Comparison of ENCODE assay signal across 21 cellular contexts in the genomic region with DNA sequence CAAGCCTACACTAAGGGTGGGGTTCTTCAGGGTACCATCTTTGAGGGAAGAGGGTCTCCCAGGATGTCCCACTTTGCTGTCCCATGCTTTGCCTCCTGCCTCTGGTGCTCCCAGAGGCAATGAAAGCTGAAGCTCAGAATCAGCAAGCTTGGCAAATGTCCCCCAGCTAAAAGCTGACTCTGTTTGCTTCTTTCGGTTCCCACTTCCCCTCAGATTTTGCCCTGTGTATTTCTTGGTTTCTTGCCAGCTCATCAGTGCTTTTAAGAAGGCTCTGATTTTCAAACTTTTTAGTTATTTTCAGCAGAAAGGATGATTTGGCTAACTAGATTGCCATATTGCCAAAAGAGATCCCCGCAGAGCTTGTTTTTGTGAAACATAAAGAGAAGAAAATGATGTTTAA. TPM values are rescaled to one million over a fixed set of nuclear protein-coding genes. Genes with fewer than 3 reads are reported as not detected.
DNase-seq lines count a peak whose midpoint lies in the region; ATAC-seq, FAIRE-seq and TF ChIP-seq lines count a peak whose summit lies in the region.
"Had no signal": no experiment of that assay in that cellular context is flagged by ENCODE, and none has a peak within 500 bp of the region (broad histone marks: within the 10 kb centered on the region; RNA-seq: fewer than 3 reads in every experiment).

No MANE protein-coding gene starts in this region.

- DNase-seq in GM12864 (ENCODE audit: low read depth) (peak; percentile 15), GM12878 (ENCODE audit: low read depth, low spot score) (peak; percentile 4), RCC 7860 (ENCODE audit: low spot score) (no peak), ovary (no peak), NCI-H345 (lab: John Stamatoyannopoulos, UW) (no peak)
- DNase-seq: CD4-positive, alpha-beta memory T cell; DND-41; GF-D8; NCI-H187 treated with DMSO at 0.1 percent for 48 hours; NCI-H2171 treated with DMSO at 0.1 percent for 48 hours; NCI-H524; NK-92 treated with Interleukin-12 subunit alpha and Interleukin-12 subunit beta, amount 100 ng/mL, for 24 hours; SHP77 had no signal

- H3K27me3 ChIP-seq in HUES48 (ENCODE audit: control insufficient read depth, insufficient read depth, low read length) (no peaks in the 10 kb centered on the region), GM12878 (replicated peaks in 1 of 2; ENCODE audit: control insufficient read depth in 2 of 2, insufficient read depth in 2 of 2, low read length in 1 of 2) (no peaks in the 10 kb centered on the region), parathyroid adenoma (ENCODE audit: control insufficient read depth, insufficient read depth, low read length) (no peaks in the 10 kb centered on the region), ovary (no peaks in the 10 kb centered on the region)

- TF ChIP-seq RAD21 in GM12878 (IDR thresholded peaks at IDR 0.05; ENCODE audit: insufficient read depth, low read depth, low read length): no peak

- H3K4me2 ChIP-seq in GM12878 (ENCODE audit: control insufficient read depth, insufficient read depth): no peak overlapping the region
- H3K4me2 ChIP-seq in parathyroid adenoma (ENCODE audit: low read length): peak overlapping the region; percentile 37

- TF ChIP-seq EP300 in GM12878 (IDR thresholded peaks at IDR 0.05; ENCODE audit: borderline replicate concordance in 1 of 2, control insufficient read depth in 1 of 2, low read depth in 2 of 2, low read length in 2 of 2) (no peak), ovary (IDR thresholded peaks at IDR 0.05) (no peak)

- H3K9ac ChIP-seq in HUES48 (ENCODE audit: low read depth, low read length) (no peak overlapping the region), GM12878 (ENCODE audit: control insufficient read depth, insufficient read depth, low read length) (no peak overlapping the region), parathyroid adenoma (no peak overlapping the region)

- H3K36me3 ChIP-seq in HUES48 (ENCODE audit: control insufficient read depth, insufficient read depth, low read length) (no peaks in the 10 kb centered on the region), GM12878 (ENCODE audit: control insufficient read depth in 2 of 2, insufficient read depth in 2 of 2, low read length in 1 of 2) (no peaks in the 10 kb centered on the region), parathyroid adenoma (ENCODE audit: control insufficient read depth, insufficient read depth, low read length) (no peaks in the 10 kb centered on the region), ovary (no peaks in the 10 kb centered on the region)
- H3K36me3 ChIP-seq: HAP-1 had no signal

- CTCF ChIA-PET in GM12878 (lab: Yijun Ruan, JAX): no interaction called here

- SMC1A ChIA-PET in GM12878 (lab: Charles Lee; ENCODE audit: uncharacterized antibody, unreplicated experiment): interaction anchor here (0.7 kb wide), 1 partner anchor 223 kb away, joined by 3 read pairs; no protein-coding TSS in a partner anchor

- BruUV-seq in GM12878 (replicated peaks; lab: Mats Ljungman, UMichigan): no TSS peak

- intact Hi-C loops in GM12878 (cut with micrococcal nuclease; ENCODE audit: unreplicated experiment) (no loop called here), ovary (cut with DNase I) (no loop called here)

- H3K27ac ChIP-seq in HUES48 (ENCODE audit: low read depth, low read length) (peak overlapping the region; percentile 4), GM12878 (ENCODE audit: control insufficient read depth, insufficient read depth) (no peak overlapping the region), parathyroid adenoma (no peak overlapping the region), ovary (no peak overlapping the region)
- H3K27ac ChIP-seq: HL-60 had no signal

- POLR2A ChIA-PET in GM12878 (lab: Charles Lee): no interaction called here

- H3K4me3 ChIP-seq in GM12864 (ENCODE audit: low read depth, low read length) (no peak overlapping the region), HUES48 (ENCODE audit: low read depth, low read length) (no peak overlapping the region), GM12878 (no peak overlapping the region), parathyroid adenoma (ENCODE audit: low read depth, low read length) (no peak overlapping the region), ovary (no peak overlapping the region)
- H3K4me3 ChIP-seq: HAP-1, K562 had no signal

- RAD21 ChIA-PET in GM12878 (lab: Charles Lee; ENCODE audit: unreplicated experiment): no interaction called here

- TF ChIP-seq CTCF in GM12864 (IDR thresholded peaks at IDR 0.05; ENCODE audit: low read depth, low read length, missing control alignments) (no peak), GM12878 (IDR thresholded peaks at IDR 0.05 in 2 of 3, conservative IDR thresholded peaks at IDR 0.05 in 1 of 3; ENCODE audit: control insufficient read depth in 2 of 3, extremely low read depth in 1 of 3, insufficient read depth in 1 of 3, low read depth in 3 of 3, low read length in 3 of 3) (no peak), parathyroid adenoma (IDR thresholded peaks at IDR 0.05) (no peak), ovary (IDR thresholded peaks at IDR 0.05) (no peak)

- H3K79me2 ChIP-seq in GM12878 (ENCODE audit: control insufficient read depth, insufficient read depth, low read length) (no peaks in the 10 kb centered on the region), parathyroid adenoma (no peaks in the 10 kb centered on the region)

- no peak for FAIRE-seq in GM12878 (lab: Jason Lieb, UNC)
- FAIRE-seq in RCC 7860 (lab: Jason Lieb, UNC): no peak
- FAIRE-seq: K562 had no signal

- H3K4me1 ChIP-seq in HUES48 (ENCODE audit: control insufficient read depth, insufficient read depth, low read length) (peaks cover 21% of the 10 kb centered on the region), GM12878 (ENCODE audit: control insufficient read depth, insufficient read depth, low read length) (peaks cover 4% of the 10 kb centered on the region; the same call in 1 of the 2 replicates), parathyroid adenoma (peaks cover 4% of the 10 kb centered on the region), ovary (ENCODE audit: insufficient read depth) (no peaks in the 10 kb centered on the region)
- H3K4me1 ChIP-seq: HAP-1 had no signal

- WGBS in GM12878 (ENCODE audit: insufficient coverage, insufficient replicate concordance, low lambda C conversion rate, missing lambda C conversion rate): 53% methylated on average over 2 of the region's 2 CpGs
- 63 to 75% (median 65%) methylated on average over 2 of the region's 2 CpGs for WGBS in ovary, 3 donors

- TF ChIP-seq POLR2A in GM12878 (IDR thresholded peaks at IDR 0.05; ENCODE audit: low read depth, low read length): no peak
- TF ChIP-seq POLR2A in ovary (IDR thresholded peaks at IDR 0.05): no peak

- H3K9me3 ChIP-seq in HUES48 (ENCODE audit: control insufficient read depth, insufficient read depth, low read length) (no peaks in the 10 kb centered on the region), GM12878 (replicated peaks; ENCODE audit: control insufficient read depth, insufficient read depth, low read length) (no peaks in the 10 kb centered on the region), parathyroid adenoma (ENCODE audit: control insufficient read depth, low read length) (no peaks in the 10 kb centered on the region), ovary (no peaks in the 10 kb centered on the region)
- H3K9me3 ChIP-seq: HAP-1 had no signal

- H4K20me1 ChIP-seq in GM12878 (ENCODE audit: control insufficient read depth, insufficient read depth): no peaks in the 10 kb centered on the region

- ATAC-seq in GM12878 (peak; percentile 34; the same call in 1 of the 3 replicates), HG03039 (IDR thresholded peaks at IDR 0.05; ENCODE audit: unreplicated experiment) (no peak)
- ATAC-seq: K562, Panc1, SK-N-SH treated with all-trans-retinoic acid at 6 μM for 48 hours had no signal

- no peak overlapping the region for H2AFZ ChIP-seq in GM12878 (ENCODE audit: control insufficient read depth, low read depth, low read length)
- H2AFZ ChIP-seq in parathyroid adenoma: peak overlapping the region; percentile 7

- in situ Hi-C loops in GM12878 (cut with MboI): no loop called here

TF ChIP-seq in GM12878, 131 proteins besides CTCF, POLR2A, EP300 and RAD21:
- TF ChIP-seq YY1 (IDR thresholded peaks at IDR 0.05; ENCODE audit: low read depth, low read length) (no peak), SPI1 (IDR thresholded peaks at IDR 0.05; ENCODE audit: borderline replicate concordance, insufficient read depth, low read depth, low read length) (peak; percentile 86), SUPT20H (IDR thresholded peaks at IDR 0.05; ENCODE audit: borderline replicate concordance, control insufficient read depth, low read depth, low read length) (no peak), USF2 (IDR thresholded peaks at IDR 0.05; ENCODE audit: borderline replicate concordance, low read depth, low read length) (no peak), NR2C2 (IDR thresholded peaks at IDR 0.05; ENCODE audit: borderline replicate concordance, control insufficient read depth, insufficient read length, low read depth) (no peak), BCL11A (IDR thresholded peaks at IDR 0.05; ENCODE audit: low read depth, low read length) (no peak), TCF12 (IDR thresholded peaks at IDR 0.05; ENCODE audit: low read depth, low read length) (no peak)
TF ChIP-seq in GM12878: peak in this region for 1.

RNA-seq across cellular contexts. Expression of gene COG2, which starts 33.1 kb away (rescaled TPM):
- total RNA-seq in GM12878 (2013; cell fraction: nucleolus; rRNA removed): 31.7 and 33.3 TPM in 2 replicates
- total RNA-seq in GM12878 (2014; rRNA removed): 29.1 and 37.4 TPM in 2 replicates
- 27.7 and 29.3 TPM in 2 replicates for total RNA-seq in GM12878 (2014; rRNA removed; fragmentation: Illumina TruSeq; extraction: Trizol)
- total RNA-seq in GM12878 (2021): 28.7 and 31.5 TPM in 2 replicates
- polyA plus RNA-seq in GM12878 (2011; ENCODE audit: low read depth): 9.2 TPM
- 20.2 and 21.2 TPM in 2 replicates for polyA plus RNA-seq in GM12878 (2011; rRNA removed)
- 12.0 and 13.4 TPM in 2 replicates for polyA plus RNA-seq in GM12878 (2011; cell fraction: cytosol; rRNA removed)
- polyA plus RNA-seq in GM12878 (2011; cell fraction: nucleus; rRNA removed): 35.3 and 39.3 TPM in 2 replicates
- 9.7 and 11.4 TPM in 2 replicates for polyA plus RNA-seq in GM12878 (2012)
- 27.6 and 34.8 TPM in 2 replicates for polyA plus RNA-seq in GM12878 (2014; fragmentation: Illumina TruSeq; extraction: Trizol)
- polyA plus RNA-seq in GM12878 (2014; fragmentation: Nextera tagmentation; extraction: Ambion mirVana): 10 to 100 TPM; 15.0 to 16.7 TPM
- 22.8 and 27.2 TPM in 2 replicates for polyA plus RNA-seq in GM12878 (2014; rRNA removed)
- 10 to 100 TPM; 29.0 to 29.5 TPM for polyA plus RNA-seq in GM12878 (2016; fragmentation: Nextera tagmentation; extraction: Ambion mirVana)
- 18.0 and 20.0 TPM in 2 replicates for polyA minus RNA-seq in GM12878 (2011; rRNA and poly(A)+ RNA removed)
- 5.3 and 9.4 TPM in 2 replicates for polyA minus RNA-seq in GM12878 (2011; cell fraction: cytosol; rRNA and poly(A)+ RNA removed)
- polyA minus RNA-seq in GM12878 (2011; cell fraction: nucleus; rRNA and poly(A)+ RNA removed): 13.9 and 21.0 TPM in 2 replicates
- total RNA-seq in ovary: 10 to 100 TPM; 17.0 to 24.9 (median 21.5) TPM
- polyA plus RNA-seq in ovary: 10 to 100 TPM in 1 of 2 donors, 1 to 10 TPM in 1; 9.1 to 29.5 TPM

Comparison
In these comparisons a context has a peak if more than half of its experiments do, and no peak if none do; other contexts are left out.
1. DNase-seq: peak in GM12864 (single experiment) and GM12878 (single experiment); none in RCC 7860 (single experiment), ovary (0 of 5) and NCI-H345 (single experiment).